9 cellular contexts compared by ENCODE assay signal in the genomic region with DNA sequence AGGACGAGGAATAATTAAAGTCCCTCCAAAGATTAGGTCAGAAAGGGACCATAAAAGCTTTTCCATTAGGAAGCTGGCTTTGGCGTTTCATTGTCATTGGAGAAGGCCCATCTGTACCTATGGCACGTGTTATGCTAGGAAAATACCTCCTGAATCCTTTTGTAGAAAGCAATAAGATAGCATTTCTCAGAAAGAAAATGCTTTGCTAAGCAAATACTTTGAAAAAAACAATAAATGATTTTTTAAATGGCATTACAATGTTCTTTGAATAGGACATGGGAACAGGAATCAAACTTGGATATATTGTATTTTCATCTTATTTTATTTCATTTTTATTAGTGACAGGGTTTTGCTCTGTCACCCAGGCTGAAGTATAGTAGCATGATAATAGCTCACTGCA.
"Had no signal": no experiment of that assay in that cellular context is flagged by ENCODE, and none has a peak within 500 bp of the region (broad histone marks: within the 10 kb centered on the region; RNA-seq: fewer than 3 reads in every experiment).

No MANE protein-coding gene starts in this region.

- H3K27ac Mint-ChIP-seq: H9 had no signal

- DNase-seq: GM23248, GOT3, H9, HCEC 1CT, Karpas-422, KBM-7 had no signal

- H2AFZ ChIP-seq: GM23248 had no signal

- FAIRE-seq: H54, HTR-8/SVneo had no signal

- H3K9ac ChIP-seq: GM23248, KMS-11 had no signal

- H3K27ac ChIP-seq: GM23248, KMS-11 had no signal

- H3K4me3 ChIP-seq: GM23248 had no signal

- H3K4me3 Mint-ChIP-seq: H9 had no signal

- H3K4me2 ChIP-seq: KMS-11 had no signal
